8 cellular contexts compared by ENCODE assay signal in genomic region chr13:20903164-20903475, GRCh38. TPM values are rescaled to one million over a fixed set of nuclear protein-coding genes. Genes with fewer than 3 reads are reported as not detected.
DNase-seq lines count a peak whose midpoint lies in the region; ATAC-seq and TF ChIP-seq lines count a peak whose summit lies in the region.

No MANE protein-coding gene starts in this region.

- no peak for ATAC-seq in HG02938 (IDR thresholded peaks at IDR 0.05; ENCODE audit: unreplicated experiment)

- H3K36me3 ChIP-seq in thyroid gland, result no peaks in the 10 kb centered on the region

- H3K9me3 ChIP-seq in thyroid gland, result no peaks in the 10 kb centered on the region

- TF ChIP-seq CTCF in astrocyte of the cerebellum (IDR thresholded peaks at IDR 0.05; ENCODE audit: low read depth, low read length, missing control alignments) (no peak), lower leg skin (IDR thresholded peaks at IDR 0.05) (no peak), thyroid gland (IDR thresholded peaks at IDR 0.05) (no peak)

- H3K4me1 Mint-ChIP-seq in activated T-cell treated with anti-CD3 and anti-CD28 coated beads, Interleukin-2, amount 50 U/mL, for 24 hours (ENCODE audit: low read depth), result peaks cover 36% of the 10 kb centered on the region

- intact Hi-C loops in lower leg skin (cut with DNase I; ENCODE audit: low total_unique reads) (no loop called here), thyroid gland (cut with DNase I) (no loop called here)

- H3K4me1 ChIP-seq in thyroid gland, result peaks cover 11% of the 10 kb centered on the region in 2 donors

- peaks cover 38% of the 10 kb centered on the region for H3K36me3 Mint-ChIP-seq in activated T-cell treated with anti-CD3 and anti-CD28 coated beads, Interleukin-2, amount 50 U/mL, for 24 hours (ENCODE audit: low read depth)

- H3K9me3 Mint-ChIP-seq in activated T-cell treated with anti-CD3 and anti-CD28 coated beads, Interleukin-2, amount 50 U/mL, for 24 hours, result no peaks in the 10 kb centered on the region

- no peak for DNase-seq in activated T-cell treated with anti-CD3 and anti-CD28 coated beads, Interleukin-2, amount 50 U/mL, for 24 hours
- no peak for DNase-seq in activated T-cell treated with anti-CD3 and anti-CD28 coated beads for 4 hours
- DNase-seq in astrocyte of the cerebellum (ENCODE audit: low read depth), result no peak
- no peak for DNase-seq in lower leg skin (ENCODE audit: low spot score in 2 of 2)
- DNase-seq in thyroid gland, result no peak
- DNase-seq in HPDE6-E6E7 (ENCODE audit: extremely low spot score), result no peak
- DNase-seq in RPMI8226, result no peak

- peak overlapping the region; percentile 95 for H3K27ac Mint-ChIP-seq in activated T-cell treated with anti-CD3 and anti-CD28 coated beads, Interleukin-2, amount 50 U/mL, for 24 hours

- peak overlapping the region; percentile 85 to 94 (median 90) for H3K27ac ChIP-seq in thyroid gland

- in situ Hi-C loops in astrocyte of the cerebellum (cut with HindIII; ENCODE audit: low sequenced_read_pairs), result no loop called here

- TF ChIP-seq POLR2A in lower leg skin (IDR thresholded peaks at IDR 0.05) (no peak), thyroid gland (IDR thresholded peaks at IDR 0.05) (no peak)

- H3K4me3 ChIP-seq in astrocyte of the cerebellum (ENCODE audit: low read depth, low read length), result peak overlapping the region; percentile 99
- H3K4me3 ChIP-seq in lower leg skin (ENCODE audit: low read depth, poor library complexity, severe bottlenecking), result peak overlapping the region; percentile 65
- peak overlapping the region in 2 of 3 donors; percentile 78 to 89 for H3K4me3 ChIP-seq in thyroid gland (replicated peaks in 1 of 3)

- H3K4me3 Mint-ChIP-seq in activated T-cell treated with anti-CD3 and anti-CD28 coated beads, Interleukin-2, amount 50 U/mL, for 24 hours, result peak overlapping the region; percentile 93

- H3K27me3 Mint-ChIP-seq in activated T-cell treated with anti-CD3 and anti-CD28 coated beads, Interleukin-2, amount 50 U/mL, for 24 hours, result peaks cover 3% of the 10 kb centered on the region

- 17 to 21% methylated on average over 14 of the region's 14 CpGs for WGBS in lower leg skin, 2 donors
- 21 to 25% methylated on average over 14 of the region's 14 CpGs for WGBS in thyroid gland, 2 donors

- H3K27me3 ChIP-seq in thyroid gland, result no peaks in the 10 kb centered on the region

RNA-seq across cellular contexts. Expression of gene XPO4, which starts 0.6 kb away (rescaled TPM):
- total RNA-seq in lower leg skin (10 to 100 TPM in 3 of 4 donors, 1 to 10 TPM in 1; 8.9 to 16.1 (median 13.8) TPM), thyroid gland (10 to 100 TPM; 15.7 to 30.8 (median 29.1) TPM)
